26 cellular contexts compared by ENCODE assay signal in genomic region chr3:25099662-25100061, GRCh38.
"Had no signal": no experiment of that assay in that cellular context is flagged by ENCODE, and none has a peak within 500 bp of the region (broad histone marks: within the 10 kb centered on the region; RNA-seq: fewer than 3 reads in every experiment).

No MANE protein-coding gene starts in this region.

- H3K4me1 Mint-ChIP-seq: endodermal cell; naive thymus-derived CD4-positive, alpha-beta T cell had no signal

- H3K36me3 Mint-ChIP-seq: naive thymus-derived CD4-positive, alpha-beta T cell had no signal

- H3K27me3 ChIP-seq: colonic mucosa, esophagus squamous epithelium, gastrocnemius medialis had no signal

- H3K4me3 Mint-ChIP-seq: dendritic cell treated with granulocyte-macrophage colony-stimulating factor and Interleukin-4, amounts not matched to agents 40 ng/mL and 50 ng/mL, for 4 days; effector memory CD8-positive, alpha-beta T cell; endodermal cell; naive thymus-derived CD4-positive, alpha-beta T cell had no signal

- H3K27me3 Mint-ChIP-seq: dendritic cell treated with granulocyte-macrophage colony-stimulating factor and Interleukin-4, amounts not matched to agents 40 ng/mL and 50 ng/mL, for 4 days; effector memory CD8-positive, alpha-beta T cell; naive thymus-derived CD4-positive, alpha-beta T cell had no signal

- H3K9me3 ChIP-seq: colonic mucosa, esophagus squamous epithelium, gastrocnemius medialis, left ventricle myocardium inferior, lower lobe of right lung had no signal

- H3K4me3 ChIP-seq: colonic mucosa, esophagus squamous epithelium, gastrocnemius medialis, left ventricle myocardium inferior, lower lobe of right lung had no signal

- DNase-seq: colonic mucosa; cortex of kidney; effector CD8-positive, alpha-beta T cell; effector memory CD8-positive, alpha-beta T cell; endodermal cell; erythroblast; esophagus squamous epithelium; foreskin fibroblast; foreskin melanocyte; gastrocnemius medialis; glutamatergic neuron; head of caudate nucleus; hippocampal formation; left colon; left ventricle myocardium inferior; lower lobe of right lung; mesendoderm; midbrain; naive thymus-derived CD4-positive, alpha-beta T cell had no signal

- H3K27ac Mint-ChIP-seq: dendritic cell treated with granulocyte-macrophage colony-stimulating factor and Interleukin-4, amounts not matched to agents 40 ng/mL and 50 ng/mL, for 4 days; effector memory CD8-positive, alpha-beta T cell; endodermal cell; naive thymus-derived CD4-positive, alpha-beta T cell had no signal

- H3K36me3 ChIP-seq: colonic mucosa, esophagus squamous epithelium, gastrocnemius medialis, left ventricle myocardium inferior, lower lobe of right lung had no signal

- ATAC-seq: effector memory CD8-positive, alpha-beta T cell; esophagus mucosa; gastrocnemius medialis; left colon; left lobe of liver; lower lobe of right lung; naive thymus-derived CD4-positive, alpha-beta T cell had no signal

- H3K9me3 Mint-ChIP-seq: endodermal cell had no signal

- H3K4me1 ChIP-seq: colonic mucosa, esophagus squamous epithelium, left ventricle myocardium inferior, lower lobe of right lung had no signal

- FAIRE-seq: endometrium, islet of Langerhans, keratinocyte had no signal

- H3K27ac ChIP-seq: colonic mucosa, epithelial cell of prostate, esophagus squamous epithelium, gastrocnemius medialis, left ventricle myocardium inferior, lower lobe of right lung had no signal
